11 cellular contexts compared by ENCODE assay signal in the genomic region with DNA sequence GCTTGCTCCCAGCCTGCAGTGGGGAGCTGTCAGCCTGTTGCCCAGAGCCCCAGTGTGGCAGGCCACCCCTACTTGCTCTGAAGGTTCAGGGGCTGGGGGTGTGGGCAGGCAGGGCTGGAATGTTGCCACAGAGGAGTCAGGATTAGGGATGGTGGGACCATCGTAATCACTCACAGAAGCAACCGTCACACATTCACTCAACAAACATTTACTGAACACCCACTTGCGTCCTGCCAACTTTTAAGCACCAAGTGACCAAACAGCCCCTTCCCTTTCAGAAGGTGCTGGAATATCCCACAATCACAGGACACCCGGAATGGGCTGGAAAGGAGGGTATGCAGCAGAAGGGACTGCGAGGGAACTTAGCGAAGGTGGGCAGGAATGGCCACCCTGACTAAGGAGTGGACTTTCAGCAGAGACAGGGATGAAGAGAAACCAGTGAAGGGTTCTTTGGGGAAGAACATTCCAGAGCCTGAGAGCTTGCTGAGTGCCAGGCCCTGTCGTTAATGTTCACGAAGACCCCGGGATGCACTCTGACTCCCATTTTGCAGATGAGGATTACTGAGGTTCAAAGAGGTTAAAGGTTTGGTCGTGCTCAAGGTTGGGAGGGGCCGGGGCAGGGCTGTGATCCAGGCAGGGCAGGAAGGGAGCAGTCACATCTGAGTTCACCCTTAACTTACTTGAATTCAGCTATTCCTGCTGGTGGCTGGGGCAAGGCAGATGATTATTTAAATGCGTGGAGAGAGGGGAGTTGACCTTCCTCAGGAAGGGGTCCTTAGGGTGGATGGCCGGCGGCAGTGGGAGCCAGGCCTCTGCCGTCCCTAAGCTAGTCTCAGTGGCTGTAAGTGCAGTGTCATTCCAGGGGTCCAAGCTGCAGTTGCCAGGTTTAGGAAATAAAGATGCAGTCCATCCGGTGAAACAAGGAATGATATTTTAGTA. TPM values are rescaled to one million over a fixed set of nuclear protein-coding genes. Genes with fewer than 3 reads are reported as not detected.
DNase-seq lines count a peak whose midpoint lies in the region; ATAC-seq lines count a peak whose summit lies in the region.
"Had no signal": no experiment of that assay in that cellular context is flagged by ENCODE, and none has a peak within 500 bp of the region (broad histone marks: within the 10 kb centered on the region; RNA-seq: fewer than 3 reads in every experiment).

No MANE protein-coding gene starts in this region.

- no peak overlapping the region for H3K4me2 ChIP-seq in mesendoderm (ENCODE audit: low read length)

- H3K9me3 Mint-ChIP-seq in activated CD4-positive, alpha-beta T cell treated with anti-CD3 and anti-CD28 coated beads, Interleukin-2, amount 10 ng/mL, durations not matched to agents 24 days and 14 days = no peaks in the 10 kb centered on the region
- no peaks in the 10 kb centered on the region for H3K9me3 Mint-ChIP-seq in activated T-helper 2 cell treated with anti-CD3 and anti-CD28 coated beads, Interferon-gamma antibody, Interleukin-2, Interleukin-4, amounts not matched to agents 10 μg/mL and 5 μg/mL and 100 μg/mL, durations not matched to agents 14 hours and 24 hours and 36 hours

- peaks cover 3% of the 10 kb centered on the region for H3K79me1 ChIP-seq in mesendoderm (ENCODE audit: low read length)

- H3K27me3 Mint-ChIP-seq in activated CD4-positive, alpha-beta T cell treated with anti-CD3 and anti-CD28 coated beads, Interleukin-2, amount 10 ng/mL, durations not matched to agents 24 days and 14 days = peaks cover 1% of the 10 kb centered on the region
- peaks cover 2% of the 10 kb centered on the region for H3K27me3 Mint-ChIP-seq in activated T-helper 2 cell treated with anti-CD3 and anti-CD28 coated beads, Interferon-gamma antibody, Interleukin-2, Interleukin-4, amounts not matched to agents 10 μg/mL and 5 μg/mL and 100 μg/mL, durations not matched to agents 14 hours and 24 hours and 36 hours (ENCODE audit: low read depth)

- intact Hi-C loops in activated CD4-positive, alpha-beta T cell treated with anti-CD3 and anti-CD28 coated beads, Interleukin-2, amount 10 ng/mL, durations not matched to agents 24 days and 14 days (cut with micrococcal nuclease) = no loop called here
- intact Hi-C loops in activated T-helper 2 cell treated with anti-CD3 and anti-CD28 coated beads, Interferon-gamma antibody, Interleukin-2, Interleukin-4, amounts not matched to agents 10 μg/mL and 5 μg/mL and 100 μg/mL, durations not matched to agents 14 hours and 24 hours and 36 hours (cut with micrococcal nuclease) = loop anchor here (10.0 kb wide), 1 partner anchor 686 kb away; a partner anchor contains a TSS

- peaks cover 28% of the 10 kb centered on the region for H3K4me1 Mint-ChIP-seq in activated CD4-positive, alpha-beta T cell treated with anti-CD3 and anti-CD28 coated beads, Interleukin-2, amount 10 ng/mL, durations not matched to agents 24 days and 14 days
- H3K4me1 Mint-ChIP-seq in activated T-helper 2 cell treated with anti-CD3 and anti-CD28 coated beads, Interferon-gamma antibody, Interleukin-2, Interleukin-4, amounts not matched to agents 10 μg/mL and 5 μg/mL and 100 μg/mL, durations not matched to agents 14 hours and 24 hours and 36 hours (ENCODE audit: low read depth) = peaks cover 21% of the 10 kb centered on the region

- H3K36me3 ChIP-seq in mesendoderm (ENCODE audit: control insufficient read depth, insufficient read depth, low read length) (no peaks in the 10 kb centered on the region), subcutaneous abdominal adipose tissue (ENCODE audit: control insufficient read depth in 5 of 5, insufficient read depth in 5 of 5, low read length in 5 of 5) (no peaks in the 10 kb centered on the region)

- no peak for DNase-seq in activated CD4-positive, alpha-beta T cell treated with anti-CD3 and anti-CD28 coated beads, Interleukin-2, amount 10 ng/mL, durations not matched to agents 24 days and 14 days
- no peak for DNase-seq in activated CD4-positive, alpha-beta T cell treated with anti-CD3 and anti-CD28 coated beads, Interleukin-2, amount 50 U/mL, for 4 hours
- DNase-seq in activated T-helper 2 cell treated with anti-CD3 and anti-CD28 coated beads, Interferon-gamma antibody, Interleukin-2, Interleukin-4, amounts not matched to agents 10 μg/mL and 5 μg/mL and 100 μg/mL, durations not matched to agents 14 hours and 24 hours and 36 hours (ENCODE audit: low spot score) = no peak
- no peak for DNase-seq in mesendoderm
- no peak for DNase-seq in GOT3 (lab: John Stamatoyannopoulos, UW)
- DNase-seq: ACHN, NCI-H226 had no signal

- no peaks in the 10 kb centered on the region for H3K9me3 ChIP-seq in subcutaneous abdominal adipose tissue (ENCODE audit: control insufficient read depth in 5 of 5, low read length in 5 of 5)

- H3K23ac ChIP-seq in mesendoderm (ENCODE audit: low read length) = no peak overlapping the region

- H3K18ac ChIP-seq in mesendoderm (ENCODE audit: low read length) = no peak overlapping the region

- no peak overlapping the region for H4K5ac ChIP-seq in mesendoderm (ENCODE audit: low read length)

- peaks cover 7% of the 10 kb centered on the region for H3K4me1 ChIP-seq in mesendoderm (ENCODE audit: control insufficient read depth, low read depth, low read length)
- peaks cover 24 to 79% (median 73%) of the 10 kb centered on the region in 5 donors for H3K4me1 ChIP-seq in subcutaneous abdominal adipose tissue (ENCODE audit: control insufficient read depth in 5 of 5, insufficient read depth in 5 of 5, low read length in 5 of 5)

- H3K4ac ChIP-seq in mesendoderm (ENCODE audit: low read depth, low read length) = no peak overlapping the region

- H3K9ac ChIP-seq in mesendoderm (ENCODE audit: low read length) = no peak overlapping the region
- H3K9ac ChIP-seq in subcutaneous abdominal adipose tissue (ENCODE audit: low read length in 5 of 5) = peak overlapping the region in 2 of 5 donors; percentile 55 to 92

- H2BK120ac ChIP-seq in mesendoderm (ENCODE audit: low read depth, low read length) = no peak overlapping the region

- H2BK15ac ChIP-seq in mesendoderm (replicated peaks; ENCODE audit: low read depth) = no peak overlapping the region

- no peak for ATAC-seq in GM21423 (IDR thresholded peaks at IDR 0.05; ENCODE audit: unreplicated experiment)
- no peak for ATAC-seq in HG03159 (IDR thresholded peaks at IDR 0.05; ENCODE audit: unreplicated experiment)
- ATAC-seq: SK-N-SH treated with all-trans-retinoic acid at 6 μM for 48 hours had no signal

- no peak overlapping the region for H3K27ac ChIP-seq in mesendoderm (ENCODE audit: low read depth, low read length)
- peak overlapping the region; percentile 97 for H3K27ac ChIP-seq in subcutaneous abdominal adipose tissue (ENCODE audit: low read depth, low read length)

- H3K79me2 ChIP-seq in mesendoderm (ENCODE audit: control insufficient read depth, insufficient read depth, low read length) = no peaks in the 10 kb centered on the region

- peaks cover 3% of the 10 kb centered on the region for H3K36me3 Mint-ChIP-seq in activated CD4-positive, alpha-beta T cell treated with anti-CD3 and anti-CD28 coated beads, Interleukin-2, amount 10 ng/mL, durations not matched to agents 24 days and 14 days (ENCODE audit: low read depth)
- peaks cover 4% of the 10 kb centered on the region for H3K36me3 Mint-ChIP-seq in activated T-helper 2 cell treated with anti-CD3 and anti-CD28 coated beads, Interferon-gamma antibody, Interleukin-2, Interleukin-4, amounts not matched to agents 10 μg/mL and 5 μg/mL and 100 μg/mL, durations not matched to agents 14 hours and 24 hours and 36 hours (ENCODE audit: low read depth)

- peak overlapping the region; percentile 10 for H3K27ac Mint-ChIP-seq in activated CD4-positive, alpha-beta T cell treated with anti-CD3 and anti-CD28 coated beads, Interleukin-2, amount 10 ng/mL, durations not matched to agents 24 days and 14 days
- H3K27ac Mint-ChIP-seq in activated T-helper 2 cell treated with anti-CD3 and anti-CD28 coated beads, Interferon-gamma antibody, Interleukin-2, Interleukin-4, amounts not matched to agents 10 μg/mL and 5 μg/mL and 100 μg/mL, durations not matched to agents 14 hours and 24 hours and 36 hours = peak overlapping the region; percentile 9

- no peak overlapping the region for H4K8ac ChIP-seq in mesendoderm (ENCODE audit: low read depth, low read length)

- no peak overlapping the region for H2BK5ac ChIP-seq in mesendoderm (ENCODE audit: low read length)

- H3K27me3 ChIP-seq in mesendoderm (ENCODE audit: insufficient read depth, low read length, poor library complexity) = peaks cover 7% of the 10 kb centered on the region
- no peaks in the 10 kb centered on the region for H3K27me3 ChIP-seq in subcutaneous abdominal adipose tissue (ENCODE audit: control insufficient read depth in 5 of 5, insufficient read depth in 4 of 5, low read length in 5 of 5)

- H2AK5ac ChIP-seq in mesendoderm (ENCODE audit: low read length) = no peak overlapping the region

- H3K56ac ChIP-seq in mesendoderm (ENCODE audit: low read length) = peak overlapping the region; percentile 58

- WGBS in mesendoderm (ENCODE audit: extremely low coverage, insufficient coverage, low lambda C conversion rate) = no CpG with 5 or more reads among the region's 16 CpGs

- no peak overlapping the region for H3K4me3 ChIP-seq in mesendoderm (ENCODE audit: low read length)
- H3K4me3 ChIP-seq in subcutaneous abdominal adipose tissue (ENCODE audit: low read depth in 1 of 5, low read length in 5 of 5) = no peak overlapping the region

- no peak overlapping the region for H3K4me3 Mint-ChIP-seq in activated CD4-positive, alpha-beta T cell treated with anti-CD3 and anti-CD28 coated beads, Interleukin-2, amount 10 ng/mL, durations not matched to agents 24 days and 14 days
- peak overlapping the region; percentile 30 for H3K4me3 Mint-ChIP-seq in activated T-helper 2 cell treated with anti-CD3 and anti-CD28 coated beads, Interferon-gamma antibody, Interleukin-2, Interleukin-4, amounts not matched to agents 10 μg/mL and 5 μg/mL and 100 μg/mL, durations not matched to agents 14 hours and 24 hours and 36 hours (ENCODE audit: low read depth)

RNA-seq across cellular contexts. Expression of a gene that starts 2.3 kb away (rescaled TPM):
- 4.9 and 5.5 TPM in 2 replicates for total RNA-seq in activated CD4-positive, alpha-beta T cell treated with anti-CD3 and anti-CD28 coated beads, Interleukin-2, amount 10 ng/mL, durations not matched to agents 24 days and 14 days
- 5.2 and 5.4 TPM in 2 replicates for total RNA-seq in activated T-helper 2 cell treated with anti-CD3 and anti-CD28 coated beads, Interferon-gamma antibody, Interleukin-2, Interleukin-4, amounts not matched to agents 10 μg/mL and 5 μg/mL and 100 μg/mL, durations not matched to agents 14 hours and 24 hours and 36 hours
- 0.67 TPM for polyA plus RNA-seq in mesendoderm (2013, experiment 1 of 2)
- polyA plus RNA-seq in mesendoderm (2013, experiment 2 of 2) = 0.73 TPM

RNA-seq across cellular contexts. Expression of a gene that starts 3.0 kb away (rescaled TPM):
- 133 and 143 TPM in 2 replicates for total RNA-seq in activated CD4-positive, alpha-beta T cell treated with anti-CD3 and anti-CD28 coated beads, Interleukin-2, amount 10 ng/mL, durations not matched to agents 24 days and 14 days
- total RNA-seq in activated T-helper 2 cell treated with anti-CD3 and anti-CD28 coated beads, Interferon-gamma antibody, Interleukin-2, Interleukin-4, amounts not matched to agents 10 μg/mL and 5 μg/mL and 100 μg/mL, durations not matched to agents 14 hours and 24 hours and 36 hours = 145 TPM in 2 replicates
- polyA plus RNA-seq in mesendoderm (2013, experiment 1 of 2) = 32.4 TPM
- polyA plus RNA-seq in mesendoderm (2013, experiment 2 of 2) = 32.3 TPM

RNA-seq across cellular contexts. Expression of a gene that starts 45.6 kb away (rescaled TPM):
- total RNA-seq in activated CD4-positive, alpha-beta T cell treated with anti-CD3 and anti-CD28 coated beads, Interleukin-2, amount 10 ng/mL, durations not matched to agents 24 days and 14 days = 117 and 123 TPM in 2 replicates
- 96.0 and 104 TPM in 2 replicates for total RNA-seq in activated T-helper 2 cell treated with anti-CD3 and anti-CD28 coated beads, Interferon-gamma antibody, Interleukin-2, Interleukin-4, amounts not matched to agents 10 μg/mL and 5 μg/mL and 100 μg/mL, durations not matched to agents 14 hours and 24 hours and 36 hours
- polyA plus RNA-seq in mesendoderm (2013, experiment 1 of 2) = 151 TPM
- 147 TPM for polyA plus RNA-seq in mesendoderm (2013, experiment 2 of 2)
